Comparison of ENCODE assay signal across 8 cellular contexts in the genomic region with DNA sequence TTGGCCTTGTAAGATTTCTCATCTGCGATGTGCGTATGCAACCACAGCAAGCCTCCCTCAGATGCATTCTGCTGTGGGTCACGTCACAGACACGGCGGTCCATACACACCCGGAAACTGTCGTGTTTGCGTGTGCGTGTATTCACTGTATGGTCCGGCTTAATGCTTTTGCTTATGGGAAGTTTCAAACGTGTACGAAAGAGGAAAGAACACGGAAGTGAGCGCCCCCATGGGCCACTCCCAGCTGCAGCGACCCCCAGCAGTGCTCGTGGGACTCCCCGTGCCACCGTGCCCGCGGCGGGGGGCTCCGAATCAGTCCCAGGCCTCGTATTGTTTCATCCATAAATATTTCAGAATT. TPM values are rescaled to one million over a fixed set of nuclear protein-coding genes. Genes with fewer than 3 reads are reported as not detected.
DNase-seq lines count a peak whose midpoint lies in the region; ATAC-seq and TF ChIP-seq lines count a peak whose summit lies in the region.

No MANE protein-coding gene starts in this region.

- TF ChIP-seq CTCF in OCI-LY7 (conservative IDR thresholded peaks at IDR 0.05; ENCODE audit: low read length) = no peak
- no peak for TF ChIP-seq CTCF in foreskin fibroblast (IDR thresholded peaks at IDR 0.05; ENCODE audit: low read depth, low read length)
- no peak for TF ChIP-seq CTCF in testis (IDR thresholded peaks at IDR 0.05)

- no peak overlapping the region for H2AFZ ChIP-seq in OCI-LY7 (ENCODE audit: low read length)

- peak overlapping the region; percentile 53; the same call in 1 of the 2 replicates for H3K4me2 ChIP-seq in OCI-LY7 (ENCODE audit: low read length)

- peaks cover 12% of the 10 kb centered on the region for H3K4me1 ChIP-seq in OCI-LY7 (ENCODE audit: insufficient read depth, low read length, poor library complexity, severe bottlenecking)
- peaks cover 28% of the 10 kb centered on the region for H3K4me1 ChIP-seq in testis

- BruUV-seq in OCI-LY7 (replicated peaks; lab: Mats Ljungman, UMichigan) = no TSS peak

- H3K4me1 Mint-ChIP-seq in activated T-cell treated with anti-CD3 and anti-CD28 coated beads, Interleukin-2, amount 50 U/mL, for 4 hours (ENCODE audit: low read depth) = peaks cover 25% of the 10 kb centered on the region

- H3K4me3 ChIP-seq in OCI-LY7 (ENCODE audit: low read depth, low read length, poor library complexity, severe bottlenecking) (no peak overlapping the region), foreskin fibroblast (ENCODE audit: low read depth in 1 of 2, low read length in 2 of 2) (peak overlapping the region; percentile 29 to 51), testis (peak overlapping the region; percentile 36 to 55)

- TF ChIP-seq POLR2A in testis (IDR thresholded peaks at IDR 0.05) = no peak

- CTCF ChIA-PET in OCI-LY7 (lab: Charles Lee; ENCODE audit: unreplicated experiment) = no interaction called here

- intact Hi-C loops in OCI-LY7 (cut with micrococcal nuclease; ENCODE audit: unreplicated experiment) (no loop called here), testis (cut with DNase I; ENCODE audit: low total_unique reads) (no loop called here)

- no peaks in the 10 kb centered on the region for H3K9me2 ChIP-seq in OCI-LY7 (ENCODE audit: insufficient read depth, low read length)

- POLR2A ChIA-PET in OCI-LY7 (lab: Charles Lee) = no interaction called here

- H3K27ac ChIP-seq in OCI-LY7 (ENCODE audit: low read depth, low read length, poor library complexity, severe bottlenecking) (no peak overlapping the region), testis (no peak overlapping the region)

- H4K20me1 ChIP-seq in OCI-LY7 (ENCODE audit: insufficient read depth, low read length) = no peaks in the 10 kb centered on the region

- H3K9me3 Mint-ChIP-seq in activated T-cell treated with anti-CD3 and anti-CD28 coated beads, Interleukin-2, amount 50 U/mL, for 4 hours = no peaks in the 10 kb centered on the region

- H3K36me3 Mint-ChIP-seq in activated T-cell treated with anti-CD3 and anti-CD28 coated beads, Interleukin-2, amount 50 U/mL, for 4 hours (ENCODE audit: insufficient read depth) = peaks cover 3% of the 10 kb centered on the region

- no peaks in the 10 kb centered on the region for H3K79me2 ChIP-seq in OCI-LY7 (ENCODE audit: insufficient read depth, low read depth, low read length)

- no peaks in the 10 kb centered on the region for H3K27me3 ChIP-seq in testis

- ATAC-seq in activated T-cell treated with anti-CD3 and anti-CD28 coated beads, Interleukin-2, amount 50 U/mL, for 4 hours = peak; percentile 36 to 54

- H3K27me3 Mint-ChIP-seq in activated T-cell treated with anti-CD3 and anti-CD28 coated beads, Interleukin-2, amount 50 U/mL, for 4 hours (ENCODE audit: low read depth) = peaks cover 9% of the 10 kb centered on the region

- H3K4me3 Mint-ChIP-seq in activated T-cell treated with anti-CD3 and anti-CD28 coated beads, Interleukin-2, amount 50 U/mL, for 4 hours = peak overlapping the region; percentile 37

- no peak for DNase-seq in activated T-cell treated with anti-CD3 and anti-CD28 coated beads, Interleukin-2, amount 50 U/mL, for 4 hours
- DNase-seq in activated T-cell treated with anti-CD3 and anti-CD28 coated beads, Interleukin-2, amount 50 U/mL, for 48 hours = no peak
- DNase-seq in OCI-LY7 (ENCODE audit: low spot score) = no peak
- no peak for DNase-seq in foreskin fibroblast
- DNase-seq in testis = no peak
- DNase-seq in NCI-H1417 (lab: John Stamatoyannopoulos, UW) = no peak
- DNase-seq in AG08396 (ENCODE audit: low spot score) = no peak
- no peak for DNase-seq in mucosa of gallbladder (ENCODE audit: low spot score)

- H3K9me3 ChIP-seq in OCI-LY7 (ENCODE audit: low read length) (no peaks in the 10 kb centered on the region), testis (no peaks in the 10 kb centered on the region)

- 11 to 30% methylated on average over 23 of the region's 23 CpGs for WGBS in testis, 2 donors

- H3K36me3 ChIP-seq in OCI-LY7 (ENCODE audit: insufficient read depth, low read length) (no peaks in the 10 kb centered on the region), testis (ENCODE audit: low read depth, missing control alignments) (no peaks in the 10 kb centered on the region)

RNA-seq across cellular contexts. Expression of gene DLL1, which starts 10.2 kb away (rescaled TPM):
- 1 to 10 TPM in 2 of 3 donors, under 1 TPM in 1; 0.18 to 1.4 (median 1.0) TPM for total RNA-seq in activated T-cell treated with anti-CD3 and anti-CD28 coated beads, Interleukin-2, amount 50 U/mL, for 4 hours
- total RNA-seq in OCI-LY7 (2014; rRNA removed; shearing (Covaris generic)) = 0.05 TPM in 1 of 2 replicates, not detected in the other
- 0.28 TPM in 1 of 2 replicates, not detected in the other for total RNA-seq in OCI-LY7 (2022)
- 1 to 10 TPM; 4.6 to 5.5 TPM for total RNA-seq in testis
- polyA plus RNA-seq in testis (ENCODE audit: insufficient read depth, low read depth, low replicate concordance) = 2.8 TPM
- total RNA-seq in mucosa of gallbladder = 13.0 TPM

RNA-seq across cellular contexts. Expression of gene FAM120B, which starts 25.9 kb away (rescaled TPM):
- 10 to 100 TPM; 13.8 to 14.3 (median 14.3) TPM for total RNA-seq in activated T-cell treated with anti-CD3 and anti-CD28 coated beads, Interleukin-2, amount 50 U/mL, for 4 hours
- 12.8 and 15.2 TPM in 2 replicates for total RNA-seq in OCI-LY7 (2014; rRNA removed; shearing (Covaris generic))
- total RNA-seq in OCI-LY7 (2022) (32.9 and 34.8 TPM in 2 replicates), testis (10 to 100 TPM; 40.6 to 62.2 TPM), mucosa of gallbladder (38.9 TPM)
- polyA plus RNA-seq in testis (ENCODE audit: insufficient read depth, low read depth, low replicate concordance) = 33.8 TPM
